ENCODE assay signal across 8 cellular contexts in genomic region chrX:150898343-150899190, GRCh38. TPM values are rescaled to one million over a fixed set of nuclear protein-coding genes. Genes with fewer than 3 reads are reported as not detected.
A peak's percentile ranks its signal among the peaks of the same experiment; 100 is the strongest.
DNase-seq lines count a peak whose midpoint lies in the region; ATAC-seq and TF ChIP-seq lines count a peak whose summit lies in the region.

TSS of gene CD99L2 (minus strand) at chrX:150898668. CDS start at chrX:150898588, 80 bp downstream.

- POLR2A ChIA-PET in Panc1 (lab: Charles Lee), result interaction anchor here (0.6 kb wide), 1 partner anchor 92 kb away, joined by 7 read pairs; no protein-coding TSS in a partner anchor

- H3K9me3 ChIP-seq in Panc1 (ENCODE audit: control insufficient read depth, insufficient read depth, low read depth, low read length) (no peaks in the 10 kb centered on the region), muscle layer of duodenum (ENCODE audit: control insufficient read depth in 1 of 2, low read length in 2 of 2) (no peaks in the 10 kb centered on the region)

- CTCF ChIA-PET in Panc1 (lab: Charles Lee), result no interaction called here

- in situ Hi-C loops in KBM-7 (cut with MboI; ENCODE audit: low pct_unique_long_range_greater_than_20kb, low sequenced_read_pairs), result no loop called here
- in situ Hi-C loops in Panc1 (cut with HindIII; ENCODE audit: low pct_unique_long_range_greater_than_20kb, low sequenced_read_pairs), result no loop called here

- no peaks in the 10 kb centered on the region for H3K36me3 ChIP-seq in Panc1 (ENCODE audit: control insufficient read depth, insufficient read depth, low read length)
- H3K36me3 ChIP-seq in muscle layer of duodenum (ENCODE audit: control insufficient read depth in 1 of 2, insufficient read depth in 2 of 2, low read length in 2 of 2), result no peaks in the 10 kb centered on the region

- BruUV-seq in Panc1 (replicated peaks; lab: Mats Ljungman, UMichigan), result no TSS peak

- H3K27ac ChIP-seq in Panc1 (ENCODE audit: low read length) (peak within 1 kb of the TSS; percentile 83), muscle layer of duodenum (ENCODE audit: low read length) (no peak within 1 kb of the TSS)

- H3K27me3 ChIP-seq in Panc1 (ENCODE audit: control insufficient read depth, insufficient read depth, low read length), result no peaks in the 10 kb centered on the region
- no peaks in the 10 kb centered on the region for H3K27me3 ChIP-seq in muscle layer of duodenum (ENCODE audit: low read depth, low read length)

- H3K4me1 ChIP-seq in Panc1 (ENCODE audit: control insufficient read depth, insufficient read depth, low read length) (peaks cover 12% of the 10 kb centered on the region), muscle layer of duodenum (ENCODE audit: control insufficient read depth in 1 of 2, insufficient read depth in 2 of 2, low read length in 2 of 2) (peaks cover 0 to 10% of the 10 kb centered on the region in 2 donors)

- H3K4me3 ChIP-seq in Panc1 (ENCODE audit: low read depth in 2 of 2, low read length in 2 of 2), result peak within 1 kb of the TSS; percentile 80 to 86
- peak within 1 kb of the TSS; percentile 61 to 73 for H3K4me3 ChIP-seq in muscle layer of duodenum (ENCODE audit: low read depth in 1 of 2, low read length in 2 of 2)

- DNase-seq in DMS53 (lab: John Stamatoyannopoulos, UW) (peak; percentile 95), KBM-7 (peak; percentile 93), Panc1 (ENCODE audit: low read depth, low spot score) (peak; percentile 48)
- peak; percentile 89 to 92 for DNase-seq in activated T-cell treated with anti-CD3 and anti-CD28 coated beads, Interleukin-2, amount 50 U/mL, for 48 hours
- DNase-seq in stimulated activated CD8-positive, alpha-beta memory T cell treated with anti-CD3 and anti-CD28 coated beads, Interleukin-7, amount 100 ng/mL, for 1 hour (ENCODE audit: low read depth in 2 of 2), result peak; percentile 81 to 86

- intact Hi-C loops in Panc1 (cut with micrococcal nuclease; ENCODE audit: unreplicated experiment), result loop anchor here (5.0 kb wide), 1 partner anchor 84 kb away; the partner anchor contains the start of gene HMGB3

- no peak for TF ChIP-seq CTCF in Panc1 (IDR thresholded peaks at IDR 0.05)

- peak; percentile 82 for ATAC-seq in GM21717 (IDR thresholded peaks at IDR 0.05; ENCODE audit: unreplicated experiment)
- peak; percentile 95 for ATAC-seq in Panc1
- ATAC-seq in esophagus mucosa, result peak; percentile 98

RNA-seq across cellular contexts. Expression of gene CD99L2, which starts in this region (rescaled TPM):
- total RNA-seq in Panc1 (2021; ENCODE audit: unreplicated experiment), result 156 TPM
- 193 TPM for polyA plus RNA-seq in Panc1 (2012; ENCODE audit: insufficient read length)
- total RNA-seq in esophagus mucosa, result 4.9 TPM

Comparison
In these comparisons a context has a peak if more than half of its experiments do, and no peak if none do; other contexts are left out.
1. RNA of gene CD99L2 (total RNA-seq): 156 TPM in Panc1 (single experiment); 4.9 TPM in esophagus mucosa (single experiment); every median in the first group is over 10 times any median in the second.
2. Peak in every context shown above with its lines, with median percentiles within 50 percentile points of each other: DNase-seq and ATAC-seq.